In genomic region chr11:128465531-128465930, GRCh38 we compare ENCODE assay signal across 11 cellular contexts.
DNase-seq lines count a peak whose midpoint lies in the region; ATAC-seq and TF ChIP-seq lines count a peak whose summit lies in the region.
"Had no signal": no experiment of that assay in that cellular context is flagged by ENCODE, and none has a peak within 500 bp of the region (broad histone marks: within the 10 kb centered on the region; RNA-seq: fewer than 3 reads in every experiment).

No MANE protein-coding gene starts in this region.

- no peak overlapping the region for H3K4me3 ChIP-seq in left lung
- no peak overlapping the region for H3K4me3 ChIP-seq in thymus (ENCODE audit: low read length)
- H3K4me3 ChIP-seq: SK-N-MC had no signal

- H3K27ac ChIP-seq in left lung (peak overlapping the region; percentile 64 to 70), thymus (ENCODE audit: low read depth) (peak overlapping the region; percentile 6)
- H3K27ac ChIP-seq: SK-N-MC had no signal

- H3K27me3 Mint-ChIP-seq in activated naive CD4-positive, alpha-beta T cell treated with anti-CD3 and anti-CD28 coated beads for 36 hours (ENCODE audit: low read depth) = no peaks in the 10 kb centered on the region
- no peaks in the 10 kb centered on the region for H3K27me3 Mint-ChIP-seq in activated T-cell treated with anti-CD3 and anti-CD28 coated beads, Interleukin-2, amount 50 U/mL, for 4 hours (ENCODE audit: low read depth)

- TF ChIP-seq CTCF in left lung (IDR thresholded peaks at IDR 0.05) = no peak

- H3K4me1 Mint-ChIP-seq in activated naive CD4-positive, alpha-beta T cell treated with anti-CD3 and anti-CD28 coated beads for 36 hours (ENCODE audit: low read depth) = peaks cover 96% of the 10 kb centered on the region
- H3K4me1 Mint-ChIP-seq in activated T-cell treated with anti-CD3 and anti-CD28 coated beads, Interleukin-2, amount 50 U/mL, for 4 hours (ENCODE audit: low read depth) = peaks cover 98% of the 10 kb centered on the region

- H3K4me3 Mint-ChIP-seq in activated naive CD4-positive, alpha-beta T cell treated with anti-CD3 and anti-CD28 coated beads for 36 hours = peak overlapping the region; percentile 74
- H3K4me3 Mint-ChIP-seq in activated T-cell treated with anti-CD3 and anti-CD28 coated beads, Interleukin-2, amount 50 U/mL, for 4 hours = peak overlapping the region; percentile 74

- H3K9me3 Mint-ChIP-seq in activated naive CD4-positive, alpha-beta T cell treated with anti-CD3 and anti-CD28 coated beads for 36 hours = no peaks in the 10 kb centered on the region
- no peaks in the 10 kb centered on the region for H3K9me3 Mint-ChIP-seq in activated T-cell treated with anti-CD3 and anti-CD28 coated beads, Interleukin-2, amount 50 U/mL, for 4 hours

- H3K9me3 ChIP-seq in left lung (no peaks in the 10 kb centered on the region), thymus (ENCODE audit: control insufficient read depth) (no peaks in the 10 kb centered on the region)

- intact Hi-C loops in activated naive CD4-positive, alpha-beta T cell treated with anti-CD3 and anti-CD28 coated beads for 36 hours (cut with micrococcal nuclease) = loop anchor here (2.0 kb wide), 2 partner anchors 43 to 365 kb away; no protein-coding TSS in a partner anchor
- intact Hi-C loops in left lung (cut with DNase I) = no loop called here

- peak in 1 of 2 donors; percentile 15 for ATAC-seq in activated T-cell treated with anti-CD3 and anti-CD28 coated beads, Interleukin-2, amount 50 U/mL, for 4 hours
- ATAC-seq in left lung (no peak), GM19395 (IDR thresholded peaks at IDR 0.05; ENCODE audit: unreplicated experiment) (no peak)

- peaks cover 0 to 60% of the 10 kb centered on the region in 2 donors for H3K36me3 ChIP-seq in left lung
- H3K36me3 ChIP-seq in thymus (ENCODE audit: control insufficient read depth, insufficient read depth) = peaks cover 76% of the 10 kb centered on the region

- peak; percentile 42 for DNase-seq in activated naive CD4-positive, alpha-beta T cell treated with anti-CD3 and anti-CD28 coated beads for 36 hours
- DNase-seq in activated naive CD4-positive, alpha-beta T cell treated with anti-CD3 and anti-CD28 coated beads, Interleukin-2, amount 50 U/mL, for 16 hours = no peak
- DNase-seq in activated T-cell treated with anti-CD3 and anti-CD28 coated beads, Interleukin-2, amount 50 U/mL, for 4 hours = no peak
- DNase-seq in left lung = no peak
- DNase-seq in GM19238 (ENCODE audit: insufficient read length, low spot score) = no peak
- DNase-seq in globus pallidus (ENCODE audit: low spot score) = no peak
- DNase-seq: aorta, NCI-H1694 had no signal

- H3K27me3 ChIP-seq in left lung = no peaks in the 10 kb centered on the region
- no peaks in the 10 kb centered on the region for H3K27me3 ChIP-seq in thymus (ENCODE audit: control insufficient read depth, insufficient read depth)

- H3K27ac Mint-ChIP-seq in activated naive CD4-positive, alpha-beta T cell treated with anti-CD3 and anti-CD28 coated beads for 36 hours = peak overlapping the region; percentile 97

- peaks cover 96% of the 10 kb centered on the region for H3K36me3 Mint-ChIP-seq in activated naive CD4-positive, alpha-beta T cell treated with anti-CD3 and anti-CD28 coated beads for 36 hours (ENCODE audit: low read depth)
- H3K36me3 Mint-ChIP-seq in activated T-cell treated with anti-CD3 and anti-CD28 coated beads, Interleukin-2, amount 50 U/mL, for 4 hours (ENCODE audit: insufficient read depth) = peaks cover 77% of the 10 kb centered on the region

- peaks cover 20 to 79% of the 10 kb centered on the region in 2 donors for H3K4me1 ChIP-seq in left lung
- peaks cover 67% of the 10 kb centered on the region for H3K4me1 ChIP-seq in thymus (ENCODE audit: control insufficient read depth, insufficient read depth, low read length)

- 93% methylated on average over 9 of the region's 9 CpGs for WGBS in thymus

- CTCF ChIA-PET in activated naive CD4-positive, alpha-beta T cell treated with anti-CD3 and anti-CD28 coated beads for 36 hours (lab: Charles Lee) = interaction anchor here (0.8 to 2.6 kb wide), 14 partner anchors 11 to 176 kb away, joined by 3 to 19 read pairs (median 5); no protein-coding TSS in a partner anchor
